Comparison of ENCODE assay signal across 1 cellular context in the genomic region with DNA sequence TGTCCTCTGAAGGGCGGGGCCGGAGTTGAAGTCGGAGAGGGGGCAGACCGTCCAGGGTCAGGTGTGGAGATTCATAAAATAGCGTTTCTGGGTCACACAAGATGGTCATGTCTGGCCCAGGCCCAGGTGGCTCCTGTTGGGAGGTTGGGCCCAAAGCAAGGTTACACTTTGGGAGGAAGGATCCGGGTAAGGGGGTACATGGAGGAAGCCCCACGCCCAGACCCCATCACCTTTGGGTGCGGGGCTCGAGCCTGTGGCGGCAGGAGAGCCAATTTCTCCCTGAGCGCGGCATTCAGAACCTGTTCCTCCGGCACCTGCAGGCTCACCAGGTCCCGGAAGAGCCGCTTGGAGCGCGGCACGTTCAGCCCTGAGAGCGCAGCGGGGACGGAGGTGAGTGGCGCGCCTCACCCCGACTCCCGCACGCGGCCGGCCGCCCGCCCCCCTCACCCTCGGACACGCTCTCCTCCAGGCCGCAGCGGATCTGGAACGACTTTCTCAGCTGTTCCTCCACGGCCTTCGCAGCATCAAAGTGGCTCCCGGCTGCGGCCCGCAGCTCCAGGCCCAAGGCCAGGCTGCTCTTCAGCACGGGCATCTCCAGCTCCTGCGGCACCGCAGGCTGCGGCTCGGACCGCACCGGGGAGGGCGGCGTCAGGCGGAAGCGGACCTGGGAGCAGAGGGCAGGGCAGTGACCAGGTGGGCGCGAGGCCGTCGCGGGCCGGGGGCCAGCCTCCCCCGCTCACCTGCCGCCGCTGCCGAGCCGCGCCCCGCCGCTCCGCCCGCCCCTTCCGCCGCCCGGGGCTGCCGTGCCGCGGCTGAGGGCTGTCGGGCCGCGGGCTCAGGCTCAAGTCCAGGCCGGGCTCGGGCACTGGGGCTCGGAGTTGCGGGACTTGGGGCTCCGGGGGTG.
TF ChIP-seq lines count a peak whose summit lies in the region.

No MANE protein-coding gene starts in this region.

TF ChIP-seq in K562, 482 proteins besides CTCF, POLR2A, EP300 and RAD21 (continued from another document and continues in another):
- TF ChIP-seq PHF8 (IDR thresholded peaks at IDR 0.05; ENCODE audit: borderline replicate concordance, low read length): peak; percentile 3; the same call in 1 of the 2 replicates
- TF ChIP-seq HNRNPL (IDR thresholded peaks at IDR 0.05; ENCODE audit: low read depth, low read length): peak; percentile 52; the same call in 1 of the 2 replicates
- TF ChIP-seq SRF (CRISPR knock-in tag; IDR thresholded peaks at IDR 0.05): no peak; a peak in 1 of 4 replicates
- peak; percentile 39; the same call in 1 of the 2 replicates for TF ChIP-seq ZNF668 (CRISPR knock-in tag; IDR thresholded peaks at IDR 0.05)
- peak; percentile 63; the same call in 1 of the 2 replicates for TF ChIP-seq POLR2AphosphoS5 (IDR thresholded peaks at IDR 0.05; ENCODE audit: control insufficient read depth, insufficient read depth, low read depth, low read length)
- TF ChIP-seq HIVEP1 (CRISPR knock-in tag; IDR thresholded peaks at IDR 0.05): no peak
- TF ChIP-seq RNF2 (IDR thresholded peaks at IDR 0.05): peak; percentile 48; the same call in 1 of the 2 replicates
- peak; percentile 77; a peak in 3 of 4 replicates for TF ChIP-seq SIN3A (IDR thresholded peaks at IDR 0.05; ENCODE audit: borderline replicate concordance in 2 of 2, control insufficient read depth in 1 of 2, low read depth in 2 of 2, low read length in 2 of 2)
- TF ChIP-seq LCOR (CRISPR knock-in tag; IDR thresholded peaks at IDR 0.05): peak; percentile 11; the same call in 1 of the 2 replicates
- no peak for TF ChIP-seq BRCA1 (IDR thresholded peaks at IDR 0.05)
- 0 out of 2 replicates have a peak, but pooled peaks have one; percentile 14 for TF ChIP-seq BRCA1 (CRISPR knock-in tag; IDR thresholded peaks at IDR 0.05)
- 0 out of 4 replicates have a peak, but pooled peaks of 1 of the 2 experiments have one; percentile 17 for TF ChIP-seq NRF1 (conservative IDR thresholded peaks at IDR 0.05 in 1 of 2, IDR thresholded peaks at IDR 0.05 in 1 of 2)
- TF ChIP-seq, protein P1, sequence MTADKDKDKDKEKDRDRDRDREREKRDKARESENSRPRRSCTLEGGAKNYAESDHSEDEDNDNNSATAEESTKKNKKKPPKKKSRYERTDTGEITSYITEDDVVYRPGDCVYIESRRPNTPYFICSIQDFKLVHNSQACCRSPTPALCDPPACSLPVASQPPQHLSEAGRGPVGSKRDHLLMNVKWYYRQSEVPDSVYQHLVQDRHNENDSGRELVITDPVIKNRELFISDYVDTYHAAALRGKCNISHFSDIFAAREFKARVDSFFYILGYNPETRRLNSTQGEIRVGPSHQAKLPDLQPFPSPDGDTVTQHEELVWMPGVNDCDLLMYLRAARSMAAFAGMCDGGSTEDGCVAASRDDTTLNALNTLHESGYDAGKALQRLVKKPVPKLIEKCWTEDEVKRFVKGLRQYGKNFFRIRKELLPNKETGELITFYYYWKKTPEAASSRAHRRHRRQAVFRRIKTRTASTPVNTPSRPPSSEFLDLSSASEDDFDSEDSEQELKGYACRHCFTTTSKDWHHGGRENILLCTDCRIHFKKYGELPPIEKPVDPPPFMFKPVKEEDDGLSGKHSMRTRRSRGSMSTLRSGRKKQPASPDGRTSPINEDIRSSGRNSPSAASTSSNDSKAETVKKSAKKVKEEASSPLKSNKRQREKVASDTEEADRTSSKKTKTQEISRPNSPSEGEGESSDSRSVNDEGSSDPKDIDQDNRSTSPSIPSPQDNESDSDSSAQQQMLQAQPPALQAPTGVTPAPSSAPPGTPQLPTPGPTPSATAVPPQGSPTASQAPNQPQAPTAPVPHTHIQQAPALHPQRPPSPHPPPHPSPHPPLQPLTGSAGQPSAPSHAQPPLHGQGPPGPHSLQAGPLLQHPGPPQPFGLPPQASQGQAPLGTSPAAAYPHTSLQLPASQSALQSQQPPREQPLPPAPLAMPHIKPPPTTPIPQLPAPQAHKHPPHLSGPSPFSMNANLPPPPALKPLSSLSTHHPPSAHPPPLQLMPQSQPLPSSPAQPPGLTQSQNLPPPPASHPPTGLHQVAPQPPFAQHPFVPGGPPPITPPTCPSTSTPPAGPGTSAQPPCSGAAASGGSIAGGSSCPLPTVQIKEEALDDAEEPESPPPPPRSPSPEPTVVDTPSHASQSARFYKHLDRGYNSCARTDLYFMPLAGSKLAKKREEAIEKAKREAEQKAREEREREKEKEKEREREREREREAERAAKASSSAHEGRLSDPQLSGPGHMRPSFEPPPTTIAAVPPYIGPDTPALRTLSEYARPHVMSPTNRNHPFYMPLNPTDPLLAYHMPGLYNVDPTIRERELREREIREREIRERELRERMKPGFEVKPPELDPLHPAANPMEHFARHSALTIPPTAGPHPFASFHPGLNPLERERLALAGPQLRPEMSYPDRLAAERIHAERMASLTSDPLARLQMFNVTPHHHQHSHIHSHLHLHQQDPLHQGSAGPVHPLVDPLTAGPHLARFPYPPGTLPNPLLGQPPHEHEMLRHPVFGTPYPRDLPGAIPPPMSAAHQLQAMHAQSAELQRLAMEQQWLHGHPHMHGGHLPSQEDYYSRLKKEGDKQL (CRISPR knock-in tag; IDR thresholded peaks at IDR 0.05; ENCODE audit: borderline replicate concordance): peak; percentile 6; the same call in 1 of the 2 replicates
- TF ChIP-seq OTX1 (CRISPR knock-in tag; IDR thresholded peaks at IDR 0.05): 0 out of 2 replicates have a peak, but pooled peaks have one; percentile 29
- no peak for TF ChIP-seq BRD9 (IDR thresholded peaks at IDR 0.05; ENCODE audit: low read depth, partially characterized antibody)
- TF ChIP-seq ZBTB1 (CRISPR knock-in tag; IDR thresholded peaks at IDR 0.05; ENCODE audit: borderline replicate concordance, low read depth): peak; percentile 91
- peak; percentile 85 for TF ChIP-seq FUS (optimal IDR thresholded peaks at IDR 0.05; ENCODE audit: low read depth, low read length)
- TF ChIP-seq SMAD2 (IDR thresholded peaks at IDR 0.05; ENCODE audit: low read depth, low read length): no peak
- TF ChIP-seq, protein P2, sequence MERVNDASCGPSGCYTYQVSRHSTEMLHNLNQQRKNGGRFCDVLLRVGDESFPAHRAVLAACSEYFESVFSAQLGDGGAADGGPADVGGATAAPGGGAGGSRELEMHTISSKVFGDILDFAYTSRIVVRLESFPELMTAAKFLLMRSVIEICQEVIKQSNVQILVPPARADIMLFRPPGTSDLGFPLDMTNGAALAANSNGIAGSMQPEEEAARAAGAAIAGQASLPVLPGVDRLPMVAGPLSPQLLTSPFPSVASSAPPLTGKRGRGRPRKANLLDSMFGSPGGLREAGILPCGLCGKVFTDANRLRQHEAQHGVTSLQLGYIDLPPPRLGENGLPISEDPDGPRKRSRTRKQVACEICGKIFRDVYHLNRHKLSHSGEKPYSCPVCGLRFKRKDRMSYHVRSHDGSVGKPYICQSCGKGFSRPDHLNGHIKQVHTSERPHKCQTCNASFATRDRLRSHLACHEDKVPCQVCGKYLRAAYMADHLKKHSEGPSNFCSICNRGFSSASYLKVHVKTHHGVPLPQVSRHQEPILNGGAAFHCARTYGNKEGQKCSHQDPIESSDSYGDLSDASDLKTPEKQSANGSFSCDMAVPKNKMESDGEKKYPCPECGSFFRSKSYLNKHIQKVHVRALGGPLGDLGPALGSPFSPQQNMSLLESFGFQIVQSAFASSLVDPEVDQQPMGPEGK (CRISPR knock-in tag; IDR thresholded peaks at IDR 0.05; ENCODE audit: borderline replicate concordance): no peak
- peak; percentile 77; the same call in 1 of the 2 replicates for TF ChIP-seq ZNF431 (CRISPR knock-in tag; IDR thresholded peaks at IDR 0.05)
- peak; percentile 47 for TF ChIP-seq TAF1 (IDR thresholded peaks at IDR 0.05; ENCODE audit: control insufficient read depth, extremely low read depth, insufficient read depth, low read length, severe bottlenecking)
- 0 out of 2 replicates have a peak, but pooled peaks have one; percentile 17 for TF ChIP-seq SRSF1 (IDR thresholded peaks at IDR 0.05; ENCODE audit: low read depth, low read length)
- peak in 1 of 2 experiments; percentile 55; a peak in 1 of 4 replicates for TF ChIP-seq FOXA3 (CRISPR knock-in tag; conservative IDR thresholded peaks at IDR 0.05 in 1 of 2, IDR thresholded peaks at IDR 0.05 in 1 of 2)
- no peak for TF ChIP-seq NR2C2 (CRISPR knock-in tag; IDR thresholded peaks at IDR 0.05)
- peak; percentile 53 for TF ChIP-seq NR2C2 (tag; IDR thresholded peaks at IDR 0.05)
- TF ChIP-seq, protein P3, sequence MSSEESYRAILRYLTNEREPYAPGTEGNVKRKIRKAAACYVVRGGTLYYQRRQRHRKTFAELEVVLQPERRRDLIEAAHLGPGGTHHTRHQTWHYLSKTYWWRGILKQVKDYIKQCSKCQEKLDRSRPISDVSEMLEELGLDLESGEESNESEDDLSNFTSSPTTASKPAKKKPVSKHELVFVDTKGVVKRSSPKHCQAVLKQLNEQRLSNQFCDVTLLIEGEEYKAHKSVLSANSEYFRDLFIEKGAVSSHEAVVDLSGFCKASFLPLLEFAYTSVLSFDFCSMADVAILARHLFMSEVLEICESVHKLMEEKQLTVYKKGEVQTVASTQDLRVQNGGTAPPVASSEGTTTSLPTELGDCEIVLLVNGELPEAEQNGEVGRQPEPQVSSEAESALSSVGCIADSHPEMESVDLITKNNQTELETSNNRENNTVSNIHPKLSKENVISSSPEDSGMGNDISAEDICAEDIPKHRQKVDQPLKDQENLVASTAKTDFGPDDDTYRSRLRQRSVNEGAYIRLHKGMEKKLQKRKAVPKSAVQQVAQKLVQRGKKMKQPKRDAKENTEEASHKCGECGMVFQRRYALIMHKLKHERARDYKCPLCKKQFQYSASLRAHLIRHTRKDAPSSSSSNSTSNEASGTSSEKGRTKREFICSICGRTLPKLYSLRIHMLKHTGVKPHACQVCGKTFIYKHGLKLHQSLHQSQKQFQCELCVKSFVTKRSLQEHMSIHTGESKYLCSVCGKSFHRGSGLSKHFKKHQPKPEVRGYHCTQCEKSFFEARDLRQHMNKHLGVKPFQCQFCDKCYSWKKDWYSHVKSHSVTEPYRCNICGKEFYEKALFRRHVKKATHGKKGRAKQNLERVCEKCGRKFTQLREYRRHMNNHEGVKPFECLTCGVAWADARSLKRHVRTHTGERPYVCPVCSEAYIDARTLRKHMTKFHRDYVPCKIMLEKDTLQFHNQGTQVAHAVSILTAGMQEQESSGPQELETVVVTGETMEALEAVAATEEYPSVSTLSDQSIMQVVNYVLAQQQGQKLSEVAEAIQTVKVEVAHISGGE (CRISPR knock-in tag; IDR thresholded peaks at IDR 0.05): peak in 1 of 3 experiments; percentile 11; a peak in 1 of 6 replicates
- TF ChIP-seq RBBP5 (IDR thresholded peaks at IDR 0.05; ENCODE audit: borderline replicate concordance, insufficient read depth, low read length, poor library complexity, severe bottlenecking): peak; percentile 88
- peak; percentile 96 for TF ChIP-seq KAT7 (CRISPR knock-in tag; IDR thresholded peaks at IDR 0.05; ENCODE audit: borderline replicate concordance)
- TF ChIP-seq HDGF (IDR thresholded peaks at IDR 0.05): 0 out of 2 replicates have a peak, but pooled peaks have one; percentile 57
- peak; percentile 60 for TF ChIP-seq SMAD4 (CRISPR knock-in tag; conservative IDR thresholded peaks at IDR 0.05)
- TF ChIP-seq RHOXF2B (CRISPR knock-in tag; conservative IDR thresholded peaks at IDR 0.05): peak; percentile 52; the same call in 1 of the 2 replicates
- TF ChIP-seq SREBF2 (CRISPR knock-in tag; IDR thresholded peaks at IDR 0.05): peak; percentile 89; the same call in 1 of the 2 replicates
- TF ChIP-seq, protein P4, sequence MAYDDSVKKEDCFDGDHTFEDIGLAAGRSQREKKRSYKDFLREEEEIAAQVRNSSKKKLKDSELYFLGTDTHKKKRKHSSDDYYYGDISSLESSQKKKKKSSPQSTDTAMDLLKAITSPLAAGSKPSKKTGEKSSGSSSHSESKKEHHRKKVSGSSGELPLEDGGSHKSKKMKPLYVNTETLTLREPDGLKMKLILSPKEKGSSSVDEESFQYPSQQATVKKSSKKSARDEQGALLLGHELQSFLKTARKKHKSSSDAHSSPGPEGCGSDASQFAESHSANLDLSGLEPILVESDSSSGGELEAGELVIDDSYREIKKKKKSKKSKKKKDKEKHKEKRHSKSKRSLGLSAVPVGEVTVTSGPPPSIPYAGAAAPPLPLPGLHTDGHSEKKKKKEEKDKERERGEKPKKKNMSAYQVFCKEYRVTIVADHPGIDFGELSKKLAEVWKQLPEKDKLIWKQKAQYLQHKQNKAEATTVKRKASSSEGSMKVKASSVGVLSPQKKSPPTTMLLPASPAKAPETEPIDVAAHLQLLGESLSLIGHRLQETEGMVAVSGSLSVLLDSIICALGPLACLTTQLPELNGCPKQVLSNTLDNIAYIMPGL (CRISPR knock-in tag; IDR thresholded peaks at IDR 0.05): 0 out of 2 replicates have a peak, but pooled peaks have one; percentile 5
- TF ChIP-seq, protein P5, sequence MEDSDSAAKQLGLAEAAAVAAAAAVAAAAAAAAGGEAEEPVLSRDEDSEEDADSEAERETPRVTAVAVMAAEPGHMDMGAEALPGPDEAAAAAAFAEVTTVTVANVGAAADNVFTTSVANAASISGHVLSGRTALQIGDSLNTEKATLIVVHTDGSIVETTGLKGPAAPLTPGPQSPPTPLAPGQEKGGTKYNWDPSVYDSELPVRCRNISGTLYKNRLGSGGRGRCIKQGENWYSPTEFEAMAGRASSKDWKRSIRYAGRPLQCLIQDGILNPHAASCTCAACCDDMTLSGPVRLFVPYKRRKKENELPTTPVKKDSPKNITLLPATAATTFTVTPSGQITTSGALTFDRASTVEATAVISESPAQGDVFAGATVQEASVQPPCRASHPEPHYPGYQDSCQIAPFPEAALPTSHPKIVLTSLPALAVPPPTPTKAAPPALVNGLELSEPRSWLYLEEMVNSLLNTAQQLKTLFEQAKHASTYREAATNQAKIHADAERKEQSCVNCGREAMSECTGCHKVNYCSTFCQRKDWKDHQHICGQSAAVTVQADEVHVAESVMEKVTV (CRISPR knock-in tag; IDR thresholded peaks at IDR 0.05): no peak
- peak; percentile 85; the same call in 1 of the 2 replicates for TF ChIP-seq ZNF830 (CRISPR knock-in tag; IDR thresholded peaks at IDR 0.05)
- peak; percentile 73; the same call in 1 of the 2 replicates for TF ChIP-seq ZC3H4 (CRISPR knock-in tag; IDR thresholded peaks at IDR 0.05; ENCODE audit: borderline replicate concordance)
- TF ChIP-seq HDAC1 (IDR thresholded peaks at IDR 0.05): peak in 1 of 2 experiments; percentile 76; a peak in 2 of 4 replicates
